26 cellular contexts compared by ENCODE assay signal in the genomic region with DNA sequence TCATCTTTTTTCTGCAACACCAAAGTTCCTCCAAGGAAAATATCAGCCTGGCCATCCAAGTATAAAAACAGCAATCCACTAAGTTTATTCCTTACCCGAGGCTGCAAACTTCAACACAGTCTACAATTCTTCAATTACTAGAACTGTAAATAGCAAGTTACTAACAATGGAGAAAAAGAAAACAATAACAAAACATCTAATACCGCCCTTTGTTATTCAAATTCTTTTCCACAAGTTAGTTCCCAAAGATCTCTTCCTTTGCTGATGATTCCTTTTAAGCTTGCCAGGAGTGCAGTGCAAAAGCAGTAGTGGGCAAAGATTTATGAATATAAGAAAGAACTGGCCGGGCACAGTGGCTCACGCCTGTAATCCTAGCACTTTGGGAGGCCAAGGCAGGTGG.
"Had no signal": no experiment of that assay in that cellular context is flagged by ENCODE, and none has a peak within 500 bp of the region (broad histone marks: within the 10 kb centered on the region; RNA-seq: fewer than 3 reads in every experiment).

No MANE protein-coding gene starts in this region.

- H3K9me3 Mint-ChIP-seq: effector memory CD8-positive, alpha-beta T cell; memory B cell; natural killer cell; stimulated activated naive B cell treated with anti-CD40 and anti-IgM and Interleukin-4, amounts not matched to agents 10 μg/mL and 1 μg/mL and 100 μg/mL, for 72 hours; stimulated activated naive CD8-positive, alpha-beta T cell treated with anti-CD3 and anti-CD28 coated beads, Interleukin-15, amount 100 ng/mL, for 72 hours had no signal

- H3K36me3 Mint-ChIP-seq: natural killer cell had no signal

- H3K4me1 Mint-ChIP-seq: memory B cell, natural killer cell had no signal

- H3K27me3 Mint-ChIP-seq: effector memory CD8-positive, alpha-beta T cell; memory B cell; progenitor cell of endocrine pancreas; stimulated activated naive B cell treated with anti-CD40 and anti-IgM and Interleukin-4, amounts not matched to agents 10 μg/mL and 1 μg/mL and 100 μg/mL, for 72 hours; stimulated activated naive CD8-positive, alpha-beta T cell treated with anti-CD3 and anti-CD28 coated beads, Interleukin-15, amount 100 ng/mL, for 72 hours had no signal

- FAIRE-seq: islet of Langerhans, small intestine had no signal

- H3K9ac ChIP-seq: parathyroid adenoma had no signal

- H3K36me3 ChIP-seq: right lobe of liver, uterus had no signal

- H3K4me3 ChIP-seq: gastroesophageal sphincter, heart right ventricle, lung, right lobe of liver, suprapubic skin, transverse colon, upper lobe of right lung, uterus had no signal

- DNase-seq: cortex of kidney; effector memory CD8-positive, alpha-beta T cell; glutamatergic neuron; heart right ventricle; hippocampal formation; kidney glomerular epithelial cell; left colon; left ventricle myocardium superior; natural killer cell; right lobe of liver; small intestine; stimulated activated CD4-positive, alpha-beta T cell treated with anti-CD3 and anti-CD28 coated beads, Interleukin-15, amount 100 ng/mL, for 24 hours; stimulated activated CD4-positive, alpha-beta T cell treated with anti-CD3 and anti-CD28 coated beads, Interleukin-2, amount 100 ng/mL, for 48 hours; stimulated activated naive B cell treated with anti-CD40 and anti-IgM and Interleukin-4, amounts not matched to agents 10 μg/mL and 1 μg/mL and 100 μg/mL, for 72 hours; stimulated activated naive CD8-positive, alpha-beta T cell treated with anti-CD3 and anti-CD28 coated beads, Interleukin-15, amount 100 ng/mL, for 72 hours; transverse colon; upper lobe of right lung; uterus had no signal

- H3K9me3 ChIP-seq: gastroesophageal sphincter, heart right ventricle, right lobe of liver, suprapubic skin, transverse colon, upper lobe of right lung, uterus had no signal

- H2AFZ ChIP-seq: parathyroid adenoma had no signal

- H3K27ac ChIP-seq: gastroesophageal sphincter, heart right ventricle, parathyroid adenoma, right lobe of liver, suprapubic skin, transverse colon, upper lobe of right lung, uterus had no signal

- H3K4me1 ChIP-seq: gastroesophageal sphincter, heart right ventricle, suprapubic skin, transverse colon, upper lobe of right lung, uterus had no signal

- H3K79me2 ChIP-seq: parathyroid adenoma had no signal

- H3K27me3 ChIP-seq: gastroesophageal sphincter, heart right ventricle, right lobe of liver, suprapubic skin, transverse colon, upper lobe of right lung, uterus had no signal

- H3K27ac Mint-ChIP-seq: effector memory CD8-positive, alpha-beta T cell; memory B cell; natural killer cell; progenitor cell of endocrine pancreas; stimulated activated naive B cell treated with anti-CD40 and anti-IgM and Interleukin-4, amounts not matched to agents 10 μg/mL and 1 μg/mL and 100 μg/mL, for 72 hours; stimulated activated naive CD8-positive, alpha-beta T cell treated with anti-CD3 and anti-CD28 coated beads, Interleukin-15, amount 100 ng/mL, for 72 hours had no signal

- ATAC-seq: effector memory CD8-positive, alpha-beta T cell; esophagus mucosa; gastroesophageal sphincter; heart right ventricle; left colon; left ventricle myocardium superior; natural killer cell; right lobe of liver; stimulated activated naive B cell treated with anti-CD40 and anti-IgM and Interleukin-4, amounts not matched to agents 10 μg/mL and 1 μg/mL and 100 μg/mL, for 72 hours; stimulated activated naive CD8-positive, alpha-beta T cell treated with anti-CD3 and anti-CD28 coated beads, Interleukin-15, amount 100 ng/mL, for 72 hours; upper lobe of right lung had no signal

- H3K4me3 Mint-ChIP-seq: effector memory CD8-positive, alpha-beta T cell; memory B cell; natural killer cell; stimulated activated naive B cell treated with anti-CD40 and anti-IgM and Interleukin-4, amounts not matched to agents 10 μg/mL and 1 μg/mL and 100 μg/mL, for 72 hours; stimulated activated naive CD8-positive, alpha-beta T cell treated with anti-CD3 and anti-CD28 coated beads, Interleukin-15, amount 100 ng/mL, for 72 hours had no signal
